In the genomic region with DNA sequence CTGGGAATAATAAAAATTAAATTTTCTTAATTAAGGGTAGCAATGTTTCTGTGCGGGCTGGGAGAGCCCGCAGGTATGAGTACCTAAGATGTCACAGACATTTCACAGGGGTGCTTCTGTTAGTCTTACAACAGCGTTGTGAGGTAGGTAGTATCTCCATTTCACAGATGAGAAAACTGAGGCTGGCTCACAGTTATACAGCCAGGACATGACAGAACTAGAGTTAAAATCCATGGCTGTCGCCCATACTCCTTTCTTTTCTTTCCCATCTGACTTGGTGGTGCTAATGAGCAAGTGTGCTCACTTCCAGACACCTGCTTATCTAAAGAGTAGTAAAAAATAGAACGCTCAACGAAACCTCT, we compare ENCODE assay signal across 18 cellular contexts. TPM values are rescaled to one million over a fixed set of nuclear protein-coding genes. Genes with fewer than 3 reads are reported as not detected.
DNase-seq lines count a peak whose midpoint lies in the region; ATAC-seq and TF ChIP-seq lines count a peak whose summit lies in the region.
"Had no signal": no experiment of that assay in that cellular context is flagged by ENCODE, and none has a peak within 500 bp of the region (broad histone marks: within the 10 kb centered on the region; RNA-seq: fewer than 3 reads in every experiment).

No MANE protein-coding gene starts in this region.

- H3K9me3 ChIP-seq in PC-3 (ENCODE audit: low read length) (no peaks in the 10 kb centered on the region), vagina (no peaks in the 10 kb centered on the region), HAP-1 (peaks cover under 1% of the 10 kb centered on the region; the same call in 1 of the 2 replicates)
- H3K9me3 ChIP-seq: BLaER1 had no signal

- no peak overlapping the region for H3K27ac Mint-ChIP-seq in neural crest cell (ENCODE audit: unreplicated experiment)
- H3K27ac Mint-ChIP-seq: T-cell had no signal

- no peak overlapping the region for H2AFZ ChIP-seq in PC-3 (ENCODE audit: low read length)

- H3K27ac ChIP-seq in PC-3 (ENCODE audit: low read length) (peak overlapping the region; percentile 95), epithelial cell of prostate (peak overlapping the region; percentile 97), vagina (no peak overlapping the region)
- H3K27ac ChIP-seq: BLaER1, SK-N-MC had no signal

- H3K4me1 ChIP-seq in PC-3 (ENCODE audit: insufficient read depth, low read length) (peaks cover 72% of the 10 kb centered on the region), vagina (peaks cover 28% of the 10 kb centered on the region), HAP-1 (peaks cover 21% of the 10 kb centered on the region)

- H3K9me3 Mint-ChIP-seq in neural crest cell, result no peaks in the 10 kb centered on the region
- H3K9me3 Mint-ChIP-seq: T-cell had no signal

- H4K20me1 ChIP-seq in PC-3 (ENCODE audit: low read length), result no peaks in the 10 kb centered on the region

- H3K27me3 ChIP-seq in PC-3 (ENCODE audit: low read length) (no peaks in the 10 kb centered on the region), vagina (no peaks in the 10 kb centered on the region), HAP-1 (ENCODE audit: low read depth) (no peaks in the 10 kb centered on the region)

- peak overlapping the region; percentile 91 for H3K9ac ChIP-seq in PC-3 (ENCODE audit: low read length)
- H3K9ac ChIP-seq: BLaER1 had no signal

- H3K4me1 Mint-ChIP-seq in neural crest cell, result peaks cover 19% of the 10 kb centered on the region

- no peaks in the 10 kb centered on the region for H3K9me2 ChIP-seq in PC-3 (replicated peaks; ENCODE audit: low read length)

- DNase-seq in GM12865 (ENCODE audit: low read depth) (no peak), PC-3 (peak; percentile 36), epithelial cell of prostate (ENCODE audit: low read depth, low spot score) (no peak), neural crest cell (ENCODE audit: low read depth, low spot score) (no peak), vagina (ENCODE audit: extremely low spot score in 2 of 2) (no peak), HAP-1 (ENCODE audit: low spot score in 2 of 2) (no peak), NCI-H345 treated with DMSO at 0.1 percent for 48 hours (lab: John Stamatoyannopoulos, UW; ENCODE audit: unreplicated experiment) (no peak)
- DNase-seq: DMS 273 treated with DMSO at 0.1 percent for 48 hours, GOT3, Karpas-422, NCI-H1417 treated with DMSO at 0.1 percent for 48 hours, NCI-H2081 treated with DMSO at 0.1 percent for 48 hours, NCI-H524 treated with DMSO at 0.1 percent for 48 hours, T-cell had no signal

- H3K4me3 ChIP-seq in GM12865 (ENCODE audit: low read depth, low read length) (peak overlapping the region; percentile 83), PC-3 (ENCODE audit: low read length) (peak overlapping the region; percentile 83), vagina (peak overlapping the region in 1 of 2 donors; percentile 61), HAP-1 (no peak overlapping the region)
- H3K4me3 ChIP-seq: BLaER1 had no signal

- no peak for TF ChIP-seq POLR2A in vagina (IDR thresholded peaks at IDR 0.05)

- no peaks in the 10 kb centered on the region for H3K36me3 Mint-ChIP-seq in neural crest cell (ENCODE audit: low read depth)
- H3K36me3 Mint-ChIP-seq: T-cell had no signal

- in situ Hi-C loops in HAP-1 (cut with MboI; ENCODE audit: low sequenced_read_pairs), result no loop called here

- peaks cover 6% of the 10 kb centered on the region; the same call in 1 of the 2 replicates for H3K36me3 ChIP-seq in PC-3 (ENCODE audit: low read depth, low read length)
- H3K36me3 ChIP-seq in vagina, result no peaks in the 10 kb centered on the region
- 0 out of 2 replicates have a peak, but pooled peaks cover 3% of the 10 kb centered on the region for H3K36me3 ChIP-seq in HAP-1 (replicated peaks)
- H3K36me3 ChIP-seq: BLaER1 had no signal

- CTCF ChIA-PET in PC-3 (lab: Charles Lee), result interaction anchor here (0.6 kb wide), 1 partner anchor 319 kb away, joined by 4 read pairs; no protein-coding TSS in a partner anchor

- intact Hi-C loops in PC-3 (cut with micrococcal nuclease), result loop anchor here (1.0 to 10.0 kb wide), 5 partner anchors 9 to 368 kb away; no protein-coding TSS in a partner anchor
- intact Hi-C loops in vagina (cut with DNase I), result no loop called here

- ATAC-seq in PC-3 (no peak), HG03097 (IDR thresholded peaks at IDR 0.05; ENCODE audit: low FRiP score, unreplicated experiment) (no peak)
- ATAC-seq: Right ventricle myocardium inferior, T-cell had no signal

- peaks cover 30% of the 10 kb centered on the region for H3F3A ChIP-seq in PC-3 (ENCODE audit: low read length, unreplicated experiment)

- no TSS peak for BruUV-seq in PC-3 (replicated peaks; lab: Mats Ljungman, UMichigan)

- peak overlapping the region; percentile 36 for H3K4me3 Mint-ChIP-seq in neural crest cell

- POLR2A ChIA-PET in PC-3 (lab: Charles Lee; ENCODE audit: unreplicated experiment), result interaction anchor here (0.5 to 1.0 kb wide), 5 partner anchors 27 to 640 kb away, joined by 3 to 5 read pairs (median 3); no protein-coding TSS in a partner anchor

- H3K79me2 ChIP-seq in PC-3 (ENCODE audit: low read length), result peaks cover 79% of the 10 kb centered on the region

- peaks cover 66% of the 10 kb centered on the region for H3K27me3 Mint-ChIP-seq in neural crest cell (ENCODE audit: low read depth)

- peak overlapping the region; percentile 85 for H3K4me2 ChIP-seq in PC-3 (ENCODE audit: low read length)

- TF ChIP-seq CTCF in GM12865 (IDR thresholded peaks at IDR 0.05; ENCODE audit: insufficient read depth, low read depth, low read length, missing control alignments) (no peak), PC-3 (conservative IDR thresholded peaks at IDR 0.05; ENCODE audit: low read depth, low read length) (no peak), neural crest cell (conservative IDR thresholded peaks at IDR 0.05) (no peak), vagina (IDR thresholded peaks at IDR 0.05) (no peak)

RNA-seq across cellular contexts. Expression of gene BMAL2, which starts 2.1 kb away (rescaled TPM):
- total RNA-seq in PC-3 (2014; rRNA removed) (126 and 137 TPM in 2 replicates), neural crest cell (7.6 and 8.0 TPM in 2 replicates), vagina (9.8 TPM)

Comparison
In these comparisons a context has a peak if more than half of its experiments do, and no peak if none do; other contexts are left out.
1. RNA of gene BMAL2, which starts 2.1 kb away (total RNA-seq): 126 to 137 TPM in PC-3; 9.8 TPM in vagina (single experiment) and 7.6 to 8.0 TPM in neural crest cell; every median in the first group is over 10 times any median in the second.